In genomic region chr1:35768350-35769187, GRCh38 we compare ENCODE assay signal across 8 cellular contexts. TPM values are rescaled to one million over a fixed set of nuclear protein-coding genes. Genes with fewer than 3 reads are reported as not detected.
A peak's percentile ranks its signal among the peaks of the same experiment; 100 is the strongest.
DNase-seq lines count a peak whose midpoint lies in the region; ATAC-seq and TF ChIP-seq lines count a peak whose summit lies in the region.

No MANE protein-coding gene starts in this region.

- 36 to 39% methylated on average over 19 of the region's 19 CpGs for WGBS in lower leg skin, 2 donors

- no peak for ATAC-seq in HG03135 (IDR thresholded peaks at IDR 0.05; ENCODE audit: unreplicated experiment)
- ATAC-seq in GM18511 (IDR thresholded peaks at IDR 0.05; ENCODE audit: unreplicated experiment), result no peak

- H3K4me1 ChIP-seq in BLaER1 treated with 17β-estradiol and CSF1 and Interleukin-3, amounts not matched to agents 10 nM and 100 nM, result peaks cover 9 to 23% (median 15%) of the 10 kb centered on the region in 10 experiments
- H3K4me1 ChIP-seq in HUES48 (ENCODE audit: control insufficient read depth, insufficient read depth, low read length), result 0 out of 2 replicates have a peak, but pooled peaks cover 2% of the 10 kb centered on the region
- H3K4me1 ChIP-seq in vagina, result peaks cover 9% of the 10 kb centered on the region

- DNase-seq in astrocyte of the cerebellum (ENCODE audit: low read depth), result no peak
- no peak for DNase-seq in lower leg skin (ENCODE audit: low spot score in 2 of 2)
- DNase-seq in vagina (ENCODE audit: extremely low spot score in 2 of 2), result no peak
- no peak for DNase-seq in stimulated activated CD8-positive, alpha-beta memory T cell treated with anti-CD3 and anti-CD28 coated beads, Interleukin-4, amount 100 ng/mL, for 48 hours

- no peak for TF ChIP-seq CTCF in astrocyte of the cerebellum (IDR thresholded peaks at IDR 0.05; ENCODE audit: low read depth, low read length, missing control alignments)
- no peak for TF ChIP-seq CTCF in lower leg skin (IDR thresholded peaks at IDR 0.05)
- TF ChIP-seq CTCF in vagina (IDR thresholded peaks at IDR 0.05), result no peak

- peak overlapping the region; percentile 77 to 91 (median 87) for H3K4me2 ChIP-seq in BLaER1 treated with 17β-estradiol and CSF1 and Interleukin-3, amounts not matched to agents 10 nM and 100 nM

- H3K27ac ChIP-seq in BLaER1 treated with 17β-estradiol and CSF1 and Interleukin-3, amounts not matched to agents 10 nM and 100 nM, result peak overlapping the region; percentile 53 to 96 (median 90); a peak in 21 of 22 replicates
- H3K27ac ChIP-seq in HUES48 (ENCODE audit: low read depth, low read length) (peak overlapping the region; percentile 96), vagina (peak overlapping the region; percentile 73)

- H3K36me3 ChIP-seq in BLaER1 treated with 17β-estradiol and CSF1 and Interleukin-3, amounts not matched to agents 10 nM and 100 nM, result peaks cover 0 to 34% (median 16%) of the 10 kb centered on the region in 11 experiments; a peak in 14 of 22 replicates
- peaks cover 28% of the 10 kb centered on the region for H3K36me3 ChIP-seq in HUES48 (ENCODE audit: control insufficient read depth, insufficient read depth, low read length)
- no peaks in the 10 kb centered on the region for H3K36me3 ChIP-seq in vagina

- intact Hi-C loops in lower leg skin (cut with DNase I; ENCODE audit: low total_unique reads) (no loop called here), vagina (cut with DNase I) (no loop called here)

- H3K4me3 ChIP-seq in BLaER1 treated with 17β-estradiol and CSF1 and Interleukin-3, amounts not matched to agents 10 nM and 100 nM, result peak overlapping the region; percentile 80 to 96 (median 90)
- peak overlapping the region; percentile 94 for H3K4me3 ChIP-seq in HUES48 (ENCODE audit: low read depth, low read length)
- H3K4me3 ChIP-seq in astrocyte of the cerebellum (ENCODE audit: low read depth, low read length), result peak overlapping the region; percentile 83
- H3K4me3 ChIP-seq in lower leg skin (ENCODE audit: low read depth, poor library complexity, severe bottlenecking), result peak overlapping the region; percentile 47
- peak overlapping the region; percentile 62 to 90 for H3K4me3 ChIP-seq in vagina

- TF ChIP-seq POLR2A in lower leg skin (IDR thresholded peaks at IDR 0.05), result no peak
- TF ChIP-seq POLR2A in vagina (IDR thresholded peaks at IDR 0.05), result no peak

- H3K27me3 ChIP-seq in BLaER1 treated with 17β-estradiol and CSF1 and Interleukin-3, amounts not matched to agents 10 nM and 100 nM, result no peaks in the 10 kb centered on the region
- no peaks in the 10 kb centered on the region for H3K27me3 ChIP-seq in HUES48 (ENCODE audit: control insufficient read depth, insufficient read depth, low read length)
- H3K27me3 ChIP-seq in vagina, result no peaks in the 10 kb centered on the region

- H4K20me1 ChIP-seq in BLaER1 treated with 17β-estradiol and CSF1 and Interleukin-3, amounts not matched to agents 10 nM and 100 nM, result peaks cover 0 to 17% (median 0%) of the 10 kb centered on the region in 11 experiments; a peak in 7 of 22 replicates

- H3K9me3 ChIP-seq in BLaER1 treated with 17β-estradiol and CSF1 and Interleukin-3, amounts not matched to agents 10 nM and 100 nM (replicated peaks in 1 of 11), result no peaks in the 10 kb centered on the region
- H3K9me3 ChIP-seq in HUES48 (ENCODE audit: control insufficient read depth, insufficient read depth, low read length), result no peaks in the 10 kb centered on the region
- no peaks in the 10 kb centered on the region for H3K9me3 ChIP-seq in vagina

- in situ Hi-C loops in astrocyte of the cerebellum (cut with HindIII; ENCODE audit: low sequenced_read_pairs), result no loop called here

- peak overlapping the region; percentile 80 to 97 (median 93) for H3K9ac ChIP-seq in BLaER1 treated with 17β-estradiol and CSF1 and Interleukin-3, amounts not matched to agents 10 nM and 100 nM
- peak overlapping the region; percentile 89 for H3K9ac ChIP-seq in HUES48 (ENCODE audit: low read depth, low read length)

RNA-seq across cellular contexts. Expression of gene CLSPN, which starts 1.2 kb away (rescaled TPM):
- total RNA-seq in lower leg skin (under 1 TPM in 3 of 4 donors, not detected in 1; 0.32 to 0.37 (median 0.34) TPM), vagina (1.7 TPM)

RNA-seq across cellular contexts. Expression of gene AGO4, which starts 39.2 kb away (rescaled TPM):
- 10 to 100 TPM; 28.1 to 40.3 (median 34.6) TPM for total RNA-seq in lower leg skin
- total RNA-seq in vagina, result 18.4 TPM

RNA-seq across cellular contexts. Expression of gene C1orf216, which starts 49.9 kb away (rescaled TPM):
- total RNA-seq in lower leg skin (1 to 10 TPM; 5.6 to 9.8 (median 6.5) TPM), vagina (12.5 TPM)
